8 cellular contexts compared by ENCODE assay signal in the genomic region with DNA sequence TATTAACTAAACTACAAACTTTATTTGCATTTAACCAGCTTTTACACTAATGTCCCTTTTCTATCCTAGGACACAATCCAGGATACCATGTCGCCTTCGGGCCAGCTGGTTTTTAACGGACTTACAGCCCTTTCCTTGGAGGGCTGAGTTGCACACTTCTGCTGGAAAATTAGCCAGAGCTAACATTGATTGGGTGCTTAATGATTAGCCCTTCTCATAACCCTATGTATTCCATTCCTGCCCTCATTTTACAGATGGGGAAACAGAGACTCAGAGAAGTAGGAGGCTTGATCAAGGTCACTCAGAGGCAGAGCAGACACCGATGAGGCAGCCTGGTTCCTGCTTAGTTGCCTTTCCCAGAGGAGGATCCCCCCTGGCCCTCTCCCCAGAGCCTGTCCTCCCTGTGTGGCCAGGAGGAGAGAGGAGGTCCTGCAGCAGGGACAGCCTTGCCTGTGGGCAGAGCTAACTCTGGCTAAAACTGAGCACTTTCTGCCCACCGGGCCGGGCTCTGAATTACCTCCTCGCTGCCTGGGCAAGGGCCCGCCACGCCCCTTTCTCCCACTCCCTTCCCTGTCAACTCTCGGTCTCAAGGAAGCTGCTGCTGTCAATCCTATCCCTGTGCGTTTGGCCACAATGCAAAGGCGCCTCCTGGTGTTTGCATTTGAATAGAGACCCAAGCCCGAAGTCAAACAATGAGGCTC. TPM values are rescaled to one million over a fixed set of nuclear protein-coding genes. Genes with fewer than 3 reads are reported as not detected.
A peak's percentile ranks its signal among the peaks of the same experiment; 100 is the strongest.
DNase-seq lines count a peak whose midpoint lies in the region; ATAC-seq lines count a peak whose summit lies in the region.

No MANE protein-coding gene starts in this region.

- no peak for ATAC-seq in GM19467 (IDR thresholded peaks at IDR 0.05; ENCODE audit: unreplicated experiment)

- peaks cover 16 to 37% of the 10 kb centered on the region in 2 donors for H3K27me3 Mint-ChIP-seq in CD4-positive, alpha-beta memory T cell

- no peak overlapping the region for H3K27ac ChIP-seq in CD4-positive, alpha-beta memory T cell (ENCODE audit: low read depth, low read length)

- H3K36me3 ChIP-seq in CD4-positive, alpha-beta memory T cell (ENCODE audit: insufficient read depth, low read length), result no peaks in the 10 kb centered on the region
- no peaks in the 10 kb centered on the region for H3K36me3 ChIP-seq in adipocyte (ENCODE audit: control insufficient read depth, insufficient read depth, low read length, severe bottlenecking)

- intact Hi-C loops in CD4-positive, alpha-beta memory T cell (cut with micrococcal nuclease), result loop anchor here (5.0 kb wide), 1 partner anchor 528 kb away; no protein-coding TSS in a partner anchor

- H3K9me3 Mint-ChIP-seq in CD4-positive, alpha-beta memory T cell, result no peaks in the 10 kb centered on the region

- no peak overlapping the region for H3K4me3 ChIP-seq in CD4-positive, alpha-beta memory T cell (ENCODE audit: low read length in 2 of 2)
- H3K4me3 ChIP-seq in adipocyte (ENCODE audit: low read length), result no peak overlapping the region

- H3K27me3 ChIP-seq in CD4-positive, alpha-beta memory T cell (ENCODE audit: insufficient read depth, low read length), result no peaks in the 10 kb centered on the region
- peaks cover 53% of the 10 kb centered on the region for H3K27me3 ChIP-seq in adipocyte (replicated peaks; ENCODE audit: control insufficient read depth, insufficient read depth, low read length)

- H3K4me1 Mint-ChIP-seq in CD4-positive, alpha-beta memory T cell, result no peaks in the 10 kb centered on the region

- CTCF ChIA-PET in CD4-positive, alpha-beta memory T cell (lab: Charles Lee; ENCODE audit: partially characterized antibody), result interaction anchor here (0.7 to 2.3 kb wide), 8 partner anchors 10 to 764 kb away, joined by 3 to 9 read pairs (median 5); no protein-coding TSS in a partner anchor

- H3K4me1 ChIP-seq in CD4-positive, alpha-beta memory T cell (ENCODE audit: insufficient read depth, low read length), result no peaks in the 10 kb centered on the region
- H3K4me1 ChIP-seq in adipocyte (ENCODE audit: control insufficient read depth, insufficient read depth, low read length), result no peaks in the 10 kb centered on the region

- H3K9me3 ChIP-seq in CD4-positive, alpha-beta memory T cell (ENCODE audit: control insufficient read depth in 1 of 2, low read length in 2 of 2), result no peaks in the 10 kb centered on the region
- H3K9me3 ChIP-seq in adipocyte (ENCODE audit: control insufficient read depth, low read length), result peaks cover 8% of the 10 kb centered on the region

- no peaks in the 10 kb centered on the region for H3K36me3 Mint-ChIP-seq in CD4-positive, alpha-beta memory T cell

- H3K27ac Mint-ChIP-seq in CD4-positive, alpha-beta memory T cell, result no peak overlapping the region

- H3K9ac ChIP-seq in adipocyte (ENCODE audit: low read length), result no peak overlapping the region

- peak in 4 of 5 donors; percentile 0 to 11 (median 2) for DNase-seq in CD4-positive, alpha-beta memory T cell
- DNase-seq in GM19240 (ENCODE audit: insufficient read length, low spot score) (peak; percentile 18), NCI-H345 treated with DMSO at 0.1 percent for 48 hours (lab: John Stamatoyannopoulos, UW; ENCODE audit: unreplicated experiment) (peak; percentile 29), adipocyte (ENCODE audit: low read depth) (peak; percentile 80), hepatic stellate cell (ENCODE audit: low spot score) (peak; percentile 34), NCI-H510A treated with DMSO at 0.1 percent for 48 hours (lab: John Stamatoyannopoulos, UW) (no peak)
- DNase-seq in stimulated activated CD4-positive, alpha-beta T cell treated with anti-CD3 and anti-CD28 coated beads, Interleukin-1b, Interleukin-23, amount 100 ng/mL, for 48 hours, result peak; percentile 7

- POLR2A ChIA-PET in CD4-positive, alpha-beta memory T cell (lab: Charles Lee; ENCODE audit: partially characterized antibody), result no interaction called here

- H3K4me3 Mint-ChIP-seq in CD4-positive, alpha-beta memory T cell, result no peak overlapping the region

RNA-seq across cellular contexts. Expression of gene PAX6, which starts 59.6 kb away (rescaled TPM):
- total RNA-seq in CD4-positive, alpha-beta memory T cell, result not detected
- polyA plus RNA-seq in CD4-positive, alpha-beta memory T cell, result under 1 TPM in 1 of 2 donors, not detected in 1; 0.11 TPM
